In the genomic region with DNA sequence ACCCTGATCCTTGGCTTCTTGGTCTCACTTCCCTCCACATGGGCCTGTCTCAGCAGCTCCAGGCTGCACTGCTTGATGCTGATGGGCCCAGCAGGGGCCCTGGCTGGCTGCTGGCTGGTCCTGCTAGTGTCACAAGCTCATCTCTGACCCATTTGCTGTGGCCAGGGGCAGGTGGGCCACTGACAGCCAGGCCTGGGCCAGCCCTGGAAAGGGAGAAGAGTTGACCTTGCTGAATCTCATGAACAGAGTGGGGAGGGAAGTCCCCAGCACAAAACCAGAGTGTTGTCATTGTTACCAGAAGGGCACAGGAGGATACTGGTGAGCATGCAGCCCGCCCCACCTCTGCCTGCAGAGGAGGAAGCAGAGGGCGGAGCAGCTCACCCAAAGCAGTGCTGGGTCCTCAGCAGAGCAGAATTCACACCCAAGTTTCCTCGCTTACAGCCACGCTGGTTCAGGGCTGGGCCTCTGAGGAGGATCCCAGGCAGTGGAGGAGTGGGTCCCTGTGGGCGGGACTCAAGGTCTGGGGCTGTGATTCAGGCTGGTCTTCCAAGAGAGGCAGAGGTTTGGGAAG, we compare ENCODE assay signal across 28 cellular contexts. TPM values are rescaled to one million over a fixed set of nuclear protein-coding genes. Genes with fewer than 3 reads are reported as not detected.
DNase-seq lines count a peak whose midpoint lies in the region; ATAC-seq and TF ChIP-seq lines count a peak whose summit lies in the region.
"Had no signal": no experiment of that assay in that cellular context is flagged by ENCODE, and none has a peak within 500 bp of the region (broad histone marks: within the 10 kb centered on the region; RNA-seq: fewer than 3 reads in every experiment).

No MANE protein-coding gene starts in this region.

- H3K9me3 Mint-ChIP-seq in WTC11: peaks cover 4% of the 10 kb centered on the region
- H3K9me3 Mint-ChIP-seq in naive thymus-derived CD4-positive, alpha-beta T cell: no peaks in the 10 kb centered on the region
- H3K9me3 Mint-ChIP-seq: activated naive CD4-positive, alpha-beta T cell treated with anti-CD3 and anti-CD28 coated beads, Interleukin-2, amount 10 ng/mL, durations not matched to agents 7 days and 5 days; activated T-cell treated with anti-CD3 and anti-CD28 coated beads, Interleukin-2, amount 50 U/mL, for 4 hours; HFFc6; neural crest cell; stimulated activated naive B cell treated with anti-CD40 and anti-IgM and Interleukin-4, amounts not matched to agents 10 μg/mL and 1 μg/mL and 100 μg/mL, for 72 hours; T-helper 1 cell treated with Interleukin-12 subunit alpha and Interleukin-12 subunit beta and Interleukin-4 antibody, amounts not matched to agents 30 μg/mL and 1 μg/mL, for 36 hours had no signal

- peak; percentile 50 for ATAC-seq in GM19025 (IDR thresholded peaks at IDR 0.05; ENCODE audit: low read depth, unreplicated experiment)
- ATAC-seq in GM21786 (IDR thresholded peaks at IDR 0.05; ENCODE audit: unreplicated experiment): peak; percentile 63
- ATAC-seq in WTC11: no peak; the same call in 1 of the 2 replicates
- ATAC-seq in naive thymus-derived CD4-positive, alpha-beta T cell: peak; percentile 18
- ATAC-seq: activated T-cell treated with anti-CD3 and anti-CD28 coated beads, Interleukin-2, amount 50 U/mL, for 4 hours; right cardiac atrium; stimulated activated naive B cell treated with anti-CD40 and anti-IgM and Interleukin-4, amounts not matched to agents 10 μg/mL and 1 μg/mL and 100 μg/mL, for 72 hours had no signal

- POLR2A ChIA-PET in WTC11 (lab: Charles Lee) (no interaction called here), A673 (lab: Charles Lee; ENCODE audit: low non-redundant PET) (no interaction called here)
- POLR2A ChIA-PET in naive thymus-derived CD4-positive, alpha-beta T cell (lab: Charles Lee): no interaction called here

- DNase-seq in WTC11 (ENCODE audit: low spot score): peak; percentile 9
- no peak for DNase-seq in naive thymus-derived CD4-positive, alpha-beta T cell
- DNase-seq in A673 (ENCODE audit: low spot score): no peak
- no peak for DNase-seq in HPDE6-E6E7 (ENCODE audit: extremely low spot score)
- no peak for DNase-seq in RKO (ENCODE audit: low spot score)
- DNase-seq: activated naive CD4-positive, alpha-beta T cell treated with anti-CD3 and anti-CD28 coated beads, Interleukin-2, amount 10 ng/mL, durations not matched to agents 7 days and 5 days; activated T-cell treated with anti-CD3 and anti-CD28 coated beads, Interleukin-2, amount 50 U/mL, for 4 hours; amniotic stem cell; effector CD8-positive, alpha-beta T cell; erythroblast; HFFc6; IMR-90; islet precursor cell; mammary epithelial cell; NCI-H1092 treated with DMSO at 0.1 percent for 48 hours; NCI-H1930; NCI-H69; stimulated activated CD4-positive, alpha-beta T cell treated with anti-CD3 and anti-CD28 coated beads, Interleukin-4, amount 100 ng/mL, for 24 hours; stimulated activated naive B cell treated with anti-CD40 and anti-IgM and Interleukin-4, amounts not matched to agents 10 μg/mL and 1 μg/mL and 100 μg/mL, for 72 hours had no signal

- BruUV-seq in A673 (replicated peaks; lab: Mats Ljungman, UMichigan): no TSS peak

- TF ChIP-seq CTCF in WTC11 (IDR thresholded peaks at IDR 0.05) (no peak), A673 (conservative IDR thresholded peaks at IDR 0.05; ENCODE audit: low read depth, low read length) (no peak)

- no peaks in the 10 kb centered on the region for H3K4me1 ChIP-seq in naive thymus-derived CD4-positive, alpha-beta T cell (ENCODE audit: control insufficient read depth in 2 of 2, insufficient read depth in 2 of 2, low read length in 2 of 2)
- no peaks in the 10 kb centered on the region for H3K4me1 ChIP-seq in A673 (ENCODE audit: insufficient read depth, low read length, poor library complexity, severe bottlenecking)
- H3K4me1 ChIP-seq: breast epithelium had no signal

- CTCF ChIA-PET in WTC11 (lab: Charles Lee): interaction anchor here (1.2 to 1.7 kb wide), 4 partner anchors 10 to 152 kb away, joined by 3 to 6 read pairs (median 4); no protein-coding TSS in a partner anchor
- CTCF ChIA-PET in naive thymus-derived CD4-positive, alpha-beta T cell (lab: Charles Lee): no interaction called here
- CTCF ChIA-PET in A673 (lab: Charles Lee): no interaction called here

- H3K27me3 Mint-ChIP-seq in WTC11 (ENCODE audit: low read depth): peaks cover 12% of the 10 kb centered on the region
- H3K27me3 Mint-ChIP-seq in naive thymus-derived CD4-positive, alpha-beta T cell: peaks cover 11 to 28% (median 22%) of the 10 kb centered on the region in 5 donors

- H3K36me3 Mint-ChIP-seq in WTC11: 0 out of 2 replicates have a peak, but pooled peaks cover 3% of the 10 kb centered on the region
- no peaks in the 10 kb centered on the region for H3K36me3 Mint-ChIP-seq in naive thymus-derived CD4-positive, alpha-beta T cell
- H3K36me3 Mint-ChIP-seq: activated naive CD4-positive, alpha-beta T cell treated with anti-CD3 and anti-CD28 coated beads, Interleukin-2, amount 10 ng/mL, durations not matched to agents 7 days and 5 days; stimulated activated naive B cell treated with anti-CD40 and anti-IgM and Interleukin-4, amounts not matched to agents 10 μg/mL and 1 μg/mL and 100 μg/mL, for 72 hours had no signal

- H3K4me3 ChIP-seq in naive thymus-derived CD4-positive, alpha-beta T cell (ENCODE audit: low read length): no peak overlapping the region
- no peak overlapping the region for H3K4me3 ChIP-seq in A673 (ENCODE audit: low read depth, low read length, poor library complexity, severe bottlenecking)
- H3K4me3 ChIP-seq: breast epithelium had no signal

- no peaks in the 10 kb centered on the region for H3K36me3 ChIP-seq in naive thymus-derived CD4-positive, alpha-beta T cell (ENCODE audit: control insufficient read depth in 2 of 3, insufficient read depth in 3 of 3, low read length in 3 of 3)
- no peaks in the 10 kb centered on the region for H3K36me3 ChIP-seq in A673 (ENCODE audit: insufficient read depth, low read length, poor library complexity, severe bottlenecking)
- H3K36me3 ChIP-seq: breast epithelium had no signal

- no peak overlapping the region for H3K4me3 Mint-ChIP-seq in WTC11
- no peak overlapping the region for H3K4me3 Mint-ChIP-seq in naive thymus-derived CD4-positive, alpha-beta T cell
- H3K4me3 Mint-ChIP-seq: activated naive CD4-positive, alpha-beta T cell treated with anti-CD3 and anti-CD28 coated beads, Interleukin-2, amount 10 ng/mL, durations not matched to agents 7 days and 5 days; activated T-cell treated with anti-CD3 and anti-CD28 coated beads, Interleukin-2, amount 50 U/mL, for 4 hours; HFFc6; neural crest cell; stimulated activated naive B cell treated with anti-CD40 and anti-IgM and Interleukin-4, amounts not matched to agents 10 μg/mL and 1 μg/mL and 100 μg/mL, for 72 hours; T-helper 1 cell treated with Interleukin-12 subunit alpha and Interleukin-12 subunit beta and Interleukin-4 antibody, amounts not matched to agents 30 μg/mL and 1 μg/mL, for 36 hours had no signal

- intact Hi-C loops in naive thymus-derived CD4-positive, alpha-beta T cell (cut with micrococcal nuclease): no loop called here
- intact Hi-C loops in A673 (cut with micrococcal nuclease; ENCODE audit: unreplicated experiment): no loop called here

- no peak overlapping the region for H3K27ac Mint-ChIP-seq in WTC11
- no peak overlapping the region for H3K27ac Mint-ChIP-seq in naive thymus-derived CD4-positive, alpha-beta T cell
- H3K27ac Mint-ChIP-seq: activated naive CD4-positive, alpha-beta T cell treated with anti-CD3 and anti-CD28 coated beads, Interleukin-2, amount 10 ng/mL, durations not matched to agents 7 days and 5 days; HFFc6; stimulated activated naive B cell treated with anti-CD40 and anti-IgM and Interleukin-4, amounts not matched to agents 10 μg/mL and 1 μg/mL and 100 μg/mL, for 72 hours; T-helper 1 cell treated with Interleukin-12 subunit alpha and Interleukin-12 subunit beta and Interleukin-4 antibody, amounts not matched to agents 30 μg/mL and 1 μg/mL, for 36 hours had no signal

- H3K9me3 ChIP-seq in naive thymus-derived CD4-positive, alpha-beta T cell (ENCODE audit: control insufficient read depth in 2 of 3, low read length in 3 of 3): no peaks in the 10 kb centered on the region
- no peaks in the 10 kb centered on the region for H3K9me3 ChIP-seq in A673 (ENCODE audit: low read depth, low read length, poor library complexity, severe bottlenecking)
- H3K9me3 ChIP-seq: breast epithelium had no signal

- H3K4me1 Mint-ChIP-seq in WTC11: peaks cover 27% of the 10 kb centered on the region
- peaks cover 0 to 6% (median 0%) of the 10 kb centered on the region in 7 donors for H3K4me1 Mint-ChIP-seq in naive thymus-derived CD4-positive, alpha-beta T cell
- H3K4me1 Mint-ChIP-seq: activated naive CD4-positive, alpha-beta T cell treated with anti-CD3 and anti-CD28 coated beads, Interleukin-2, amount 10 ng/mL, durations not matched to agents 7 days and 5 days; neural crest cell had no signal

- no peak overlapping the region for H3K27ac ChIP-seq in naive thymus-derived CD4-positive, alpha-beta T cell (ENCODE audit: low read depth, low read length)
- no peak overlapping the region for H3K27ac ChIP-seq in A673 (ENCODE audit: low read depth, low read length, poor library complexity, severe bottlenecking)
- H3K27ac ChIP-seq: breast epithelium had no signal

- no peaks in the 10 kb centered on the region for H3K27me3 ChIP-seq in naive thymus-derived CD4-positive, alpha-beta T cell (ENCODE audit: control insufficient read depth in 2 of 2, insufficient read depth in 2 of 2, low read length in 2 of 2)
- no peaks in the 10 kb centered on the region for H3K27me3 ChIP-seq in A673 (replicated peaks; ENCODE audit: insufficient read depth, low read depth, low read length, poor library complexity)

TF ChIP-seq in WTC11, 78 proteins besides CTCF, POLR2A, EP300 and RAD21 (continues in another document):
- TF ChIP-seq ZNF423 (CRISPR knock-in tag; IDR thresholded peaks at IDR 0.05): no peak
- no peak for TF ChIP-seq E2F5 (CRISPR knock-in tag; IDR thresholded peaks at IDR 0.05)

RNA-seq across cellular contexts. Expression of gene KLF15, which starts 7.6 kb away (rescaled TPM):
- total RNA-seq in WTC11 (2021) (12.1 to 14.7 TPM (median 13.0 TPM) in 3 replicates), A673 (2021) (32.1 and 32.6 TPM in 2 replicates)
- total RNA-seq in naive thymus-derived CD4-positive, alpha-beta T cell: under 1 TPM in 2 of 5 experiments, not detected in 3; 0.57 to 0.81 TPM
- not detected for polyA plus RNA-seq in naive thymus-derived CD4-positive, alpha-beta T cell

RNA-seq across cellular contexts. Expression of gene CFAP100, which starts 29.9 kb away (rescaled TPM):
- total RNA-seq in WTC11 (2021) (0.41 TPM in 1 of 3 replicates, not detected in the others), A673 (2021) (not detected in 2 replicates)
- not detected for total RNA-seq in naive thymus-derived CD4-positive, alpha-beta T cell
- not detected for polyA plus RNA-seq in naive thymus-derived CD4-positive, alpha-beta T cell
- total RNA-seq: activated CD8-positive, alpha-beta memory T cell treated with anti-CD3 and anti-CD28 coated beads for 36 hours; activated T-cell treated with anti-CD3 and anti-CD28 coated beads, Interleukin-2, amount 50 U/mL, for 4 hours; breast epithelium; fibroblast of villous mesenchyme; HFFc6; IMR-90; mammary epithelial cell; right cardiac atrium; RPMI7951 had no signal
- polyA plus RNA-seq: IMR-90, mammary epithelial cell, right cardiac atrium had no signal
